ENCODE assay signal across 29 cellular contexts in the genomic region with DNA sequence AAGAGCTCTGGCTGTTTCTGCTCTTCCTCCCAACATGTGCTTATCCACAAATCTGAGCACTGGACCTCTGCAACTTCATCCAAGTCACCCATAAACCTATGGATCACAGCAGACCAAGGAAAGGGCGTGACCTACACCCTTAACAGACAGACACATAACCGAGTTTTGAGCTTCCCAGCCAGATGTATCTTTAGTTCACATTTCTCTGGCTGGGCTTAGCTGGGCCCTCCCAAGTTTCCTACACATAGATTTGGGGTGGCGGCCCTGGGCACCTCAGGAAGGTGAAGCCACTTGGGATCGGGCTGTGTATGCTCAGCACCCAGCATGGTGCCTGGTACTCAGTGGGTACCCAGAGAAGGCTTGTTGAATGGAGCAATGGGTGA. TPM values are rescaled to one million over a fixed set of nuclear protein-coding genes. Genes with fewer than 3 reads are reported as not detected.
"Had no signal": no experiment of that assay in that cellular context is flagged by ENCODE, and none has a peak within 500 bp of the region (broad histone marks: within the 10 kb centered on the region; RNA-seq: fewer than 3 reads in every experiment).

No MANE protein-coding gene starts in this region.

- ATAC-seq: effector memory CD8-positive, alpha-beta T cell; esophagus mucosa; gastrocnemius medialis; left cardiac atrium; left lung; left ventricle myocardium superior; lower lobe of right lung; mucosa of descending colon; naive thymus-derived CD8-positive, alpha-beta T cell had no signal

- H3K4me3 Mint-ChIP-seq: dendritic cell treated with granulocyte-macrophage colony-stimulating factor and Interleukin-4, amounts not matched to agents 40 ng/mL and 50 ng/mL, for 4 days; effector memory CD8-positive, alpha-beta T cell; endodermal cell; immature natural killer cell; mesothelial cell of epicardium; naive B cell; naive thymus-derived CD8-positive, alpha-beta T cell had no signal

- H3K27ac ChIP-seq: epithelial cell of prostate, esophagus squamous epithelium, gastrocnemius medialis, hepatocyte, left lung, lower lobe of right lung had no signal

- H3K79me2 ChIP-seq: hepatocyte had no signal

- H3K36me3 ChIP-seq: esophagus squamous epithelium, gastrocnemius medialis, left lung, lower lobe of right lung had no signal

- H2AFZ ChIP-seq: hepatocyte had no signal

- DNase-seq: cortex of kidney; effector CD8-positive, alpha-beta T cell; effector memory CD8-positive, alpha-beta T cell; endodermal cell; erythroblast; esophagus squamous epithelium; foreskin fibroblast; foreskin melanocyte; gastrocnemius medialis; glutamatergic neuron; head of caudate nucleus; hypothalamus; immature natural killer cell; left cardiac atrium; left ventricle myocardium superior; lower lobe of right lung; mesenchymal stem cell; mucosa of descending colon; naive B cell had no signal

- H3K9me3 ChIP-seq: esophagus squamous epithelium, gastrocnemius medialis, left lung, lower lobe of right lung, mucosa of descending colon had no signal

- H3K9me3 Mint-ChIP-seq: dendritic cell treated with granulocyte-macrophage colony-stimulating factor and Interleukin-4, amounts not matched to agents 40 ng/mL and 50 ng/mL, for 4 days; effector memory CD8-positive, alpha-beta T cell; endodermal cell; immature natural killer cell; mesothelial cell of epicardium; naive B cell; naive thymus-derived CD8-positive, alpha-beta T cell had no signal

- FAIRE-seq: endometrium, keratinocyte had no signal

- H3K4me1 ChIP-seq: esophagus squamous epithelium, gastrocnemius medialis, left lung, lower lobe of right lung had no signal

- H3K4me2 ChIP-seq: hepatocyte had no signal

- H3K27ac Mint-ChIP-seq: dendritic cell treated with granulocyte-macrophage colony-stimulating factor and Interleukin-4, amounts not matched to agents 40 ng/mL and 50 ng/mL, for 4 days; endodermal cell; mesothelial cell of epicardium; naive B cell; naive thymus-derived CD8-positive, alpha-beta T cell had no signal

- H3K36me3 Mint-ChIP-seq: immature natural killer cell; mesothelial cell of epicardium; naive thymus-derived CD8-positive, alpha-beta T cell had no signal

- H3K4me1 Mint-ChIP-seq: endodermal cell, immature natural killer cell, mesothelial cell of epicardium, naive B cell had no signal

- H3K4me3 ChIP-seq: esophagus squamous epithelium, gastrocnemius medialis, hepatocyte, left lung, lower lobe of right lung, mucosa of descending colon had no signal

RNA-seq across cellular contexts. Expression of a gene that starts 26.4 kb away (rescaled TPM):
- total RNA-seq: myocyte had no signal
